In the genomic region with DNA sequence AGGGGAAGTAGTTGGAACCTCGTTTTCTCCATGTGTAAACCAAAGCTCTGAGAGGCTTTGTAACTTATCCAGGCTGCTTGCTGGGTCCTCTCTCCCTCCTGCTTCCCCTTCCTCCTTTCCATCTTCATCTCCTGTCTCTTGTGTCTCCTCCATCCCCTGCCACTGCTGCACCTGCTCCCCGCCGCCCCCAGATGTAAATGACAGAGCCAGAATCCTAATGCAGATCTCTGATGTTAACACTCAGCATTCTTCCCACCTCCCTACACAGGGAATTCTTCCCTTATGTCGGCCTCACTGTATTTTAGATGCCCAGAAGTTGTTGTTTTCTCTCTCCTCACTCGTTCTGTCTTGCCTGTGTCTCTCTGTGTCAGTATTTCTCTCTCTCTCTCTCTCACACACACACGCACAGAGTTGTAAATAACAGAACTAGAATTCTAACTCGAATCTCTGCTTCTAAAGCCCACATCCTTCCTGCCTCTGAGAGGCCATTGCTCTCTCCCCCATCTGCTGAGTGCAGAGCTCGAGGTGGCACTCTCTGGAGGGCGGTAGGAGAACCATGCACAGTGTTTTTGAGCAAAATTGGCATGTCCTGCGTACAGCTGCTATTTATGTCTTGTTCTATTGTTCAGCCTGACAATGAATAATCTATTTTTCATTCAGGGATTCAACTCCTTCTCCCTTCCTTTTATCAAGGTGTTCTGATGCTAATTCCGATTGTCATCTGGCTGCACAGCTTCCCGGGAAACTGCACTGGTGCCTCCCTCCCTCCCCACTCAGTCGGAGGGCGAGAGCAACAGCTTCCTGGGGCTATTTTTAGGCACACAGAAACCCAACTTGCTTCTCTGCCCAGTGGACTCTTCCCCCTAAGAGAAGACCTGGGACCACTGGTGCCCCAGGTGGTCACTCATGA, we compare ENCODE assay signal across 8 cellular contexts.
DNase-seq lines count a peak whose midpoint lies in the region; ATAC-seq lines count a peak whose summit lies in the region.

No MANE protein-coding gene starts in this region.

- H3K4me3 Mint-ChIP-seq in stimulated activated naive CD8-positive, alpha-beta T cell treated with anti-CD3 and anti-CD28 coated beads, Interleukin-15, amount 100 ng/mL, for 72 hours, result peak overlapping the region; percentile 60 to 62

- DNase-seq in activated naive CD4-positive, alpha-beta T cell treated with Interleukin-2 at 50 U/mL for 16 hours, result peak; percentile 27
- no peak for DNase-seq in activated naive CD4-positive, alpha-beta T cell treated with anti-CD3 and anti-CD28 coated beads, Interleukin-2, amount 50 U/mL, for 16 hours
- DNase-seq in NCI-H1694 (lab: John Stamatoyannopoulos, UW) (peak; percentile 43), cerebellum (ENCODE audit: low spot score) (no peak), NCI-H2029 (lab: John Stamatoyannopoulos, UW) (no peak)
- peak in 1 of 2 donors; percentile 42 for DNase-seq in stimulated activated naive CD8-positive, alpha-beta T cell treated with anti-CD3 and anti-CD28 coated beads, Interleukin-15, amount 100 ng/mL, for 72 hours

- H3K4me1 Mint-ChIP-seq in stimulated activated naive CD8-positive, alpha-beta T cell treated with anti-CD3 and anti-CD28 coated beads, Interleukin-15, amount 100 ng/mL, for 72 hours, result peaks cover 43% of the 10 kb centered on the region

- peak; percentile 89 for ATAC-seq in stimulated activated naive CD8-positive, alpha-beta T cell treated with anti-CD3 and anti-CD28 coated beads, Interleukin-15, amount 100 ng/mL, for 72 hours
- no peak for ATAC-seq in GM21723 (IDR thresholded peaks at IDR 0.05; ENCODE audit: unreplicated experiment)

- H3K9me3 Mint-ChIP-seq in stimulated activated naive CD8-positive, alpha-beta T cell treated with anti-CD3 and anti-CD28 coated beads, Interleukin-15, amount 100 ng/mL, for 72 hours, result no peaks in the 10 kb centered on the region

- peak overlapping the region; percentile 81 to 88 for H3K27ac Mint-ChIP-seq in stimulated activated naive CD8-positive, alpha-beta T cell treated with anti-CD3 and anti-CD28 coated beads, Interleukin-15, amount 100 ng/mL, for 72 hours

- no peaks in the 10 kb centered on the region for H3K27me3 Mint-ChIP-seq in stimulated activated naive CD8-positive, alpha-beta T cell treated with anti-CD3 and anti-CD28 coated beads, Interleukin-15, amount 100 ng/mL, for 72 hours

- peak overlapping the region; percentile 30 for H3K27ac ChIP-seq in cingulate gyrus (ENCODE audit: low read depth, low read length)

Comparison
In these comparisons a context has a peak if more than half of its experiments do, and no peak if none do; other contexts are left out.
1. DNase-seq: peak in activated naive CD4-positive, alpha-beta T cell treated with Interleukin-2 at 50 U/mL for 16 hours (single experiment) and NCI-H1694 (single experiment); none in activated naive CD4-positive, alpha-beta T cell treated with anti-CD3 and anti-CD28 coated beads, Interleukin-2, amount 50 U/mL, for 16 hours (single experiment), cerebellum (single experiment) and NCI-H2029 (single experiment).